ENCODE assay signal across 21 cellular contexts in the genomic region with DNA sequence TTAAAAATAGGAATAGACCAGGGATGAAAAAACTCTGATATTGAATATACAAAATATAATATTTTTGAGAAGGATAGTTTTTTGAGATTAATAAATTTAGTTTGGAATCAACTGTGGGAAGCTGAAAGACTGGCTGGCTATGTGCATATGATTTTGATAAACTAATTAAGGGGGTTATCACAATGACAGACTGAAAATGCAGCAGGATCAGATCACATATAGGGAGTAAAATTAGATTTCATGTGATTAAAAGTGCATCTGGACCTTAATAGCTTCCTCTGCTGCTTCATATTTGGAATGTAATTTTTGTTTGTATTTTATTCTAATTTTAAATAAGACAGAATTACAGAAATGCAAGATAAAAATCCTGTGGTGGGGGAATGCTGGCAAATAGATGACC.
"Had no signal": no experiment of that assay in that cellular context is flagged by ENCODE, and none has a peak within 500 bp of the region (broad histone marks: within the 10 kb centered on the region; RNA-seq: fewer than 3 reads in every experiment).

No MANE protein-coding gene starts in this region.

- H3K4me1 Mint-ChIP-seq: immature natural killer cell, mesothelial cell of epicardium had no signal

- H3K4me2 ChIP-seq: hepatocyte had no signal

- H3K4me1 ChIP-seq: esophagus muscularis mucosa, foreskin keratinocyte, gastroesophageal sphincter, heart left ventricle, left ventricle myocardium inferior, lower lobe of right lung had no signal

- H2AFZ ChIP-seq: hepatocyte had no signal

- H3K79me2 ChIP-seq: hepatocyte had no signal

- H3K27ac Mint-ChIP-seq: immature natural killer cell, mesothelial cell of epicardium had no signal

- H3K36me3 Mint-ChIP-seq: mesothelial cell of epicardium, naive B cell had no signal

- H3K9me3 ChIP-seq: esophagus muscularis mucosa, gastroesophageal sphincter, left ventricle myocardium inferior, lower lobe of right lung, mucosa of descending colon had no signal

- H3K4me3 Mint-ChIP-seq: immature natural killer cell, mesothelial cell of epicardium, naive B cell had no signal

- H3K36me3 ChIP-seq: esophagus muscularis mucosa, gastroesophageal sphincter, heart left ventricle, left ventricle myocardium inferior, lower lobe of right lung had no signal

- H3K4me3 ChIP-seq: coronary artery, dorsolateral prefrontal cortex, esophagus muscularis mucosa, gastroesophageal sphincter, heart left ventricle, hepatocyte, left ventricle myocardium inferior, lower lobe of right lung, mucosa of descending colon had no signal

- H3K27me3 ChIP-seq: dorsolateral prefrontal cortex, esophagus muscularis mucosa, foreskin keratinocyte, gastroesophageal sphincter, heart left ventricle, hepatocyte had no signal

- H3K27me3 Mint-ChIP-seq: naive B cell had no signal

- DNase-seq: dermis blood vessel endothelial cell; dorsolateral prefrontal cortex; effector CD4-positive, alpha-beta T cell; effector memory CD4-positive, alpha-beta T cell; foreskin keratinocyte; heart left ventricle; hypothalamus; immature natural killer cell; islet precursor cell; kidney; left colon; left ventricle myocardium inferior; lower lobe of right lung; mesenchymal stem cell; mucosa of descending colon; naive B cell had no signal

- H3K27ac ChIP-seq: coronary artery, dorsolateral prefrontal cortex, esophagus muscularis mucosa, foreskin keratinocyte, gastroesophageal sphincter, heart left ventricle, hepatocyte, left ventricle myocardium inferior, lower lobe of right lung had no signal
